8 cellular contexts compared by ENCODE assay signal in the genomic region with DNA sequence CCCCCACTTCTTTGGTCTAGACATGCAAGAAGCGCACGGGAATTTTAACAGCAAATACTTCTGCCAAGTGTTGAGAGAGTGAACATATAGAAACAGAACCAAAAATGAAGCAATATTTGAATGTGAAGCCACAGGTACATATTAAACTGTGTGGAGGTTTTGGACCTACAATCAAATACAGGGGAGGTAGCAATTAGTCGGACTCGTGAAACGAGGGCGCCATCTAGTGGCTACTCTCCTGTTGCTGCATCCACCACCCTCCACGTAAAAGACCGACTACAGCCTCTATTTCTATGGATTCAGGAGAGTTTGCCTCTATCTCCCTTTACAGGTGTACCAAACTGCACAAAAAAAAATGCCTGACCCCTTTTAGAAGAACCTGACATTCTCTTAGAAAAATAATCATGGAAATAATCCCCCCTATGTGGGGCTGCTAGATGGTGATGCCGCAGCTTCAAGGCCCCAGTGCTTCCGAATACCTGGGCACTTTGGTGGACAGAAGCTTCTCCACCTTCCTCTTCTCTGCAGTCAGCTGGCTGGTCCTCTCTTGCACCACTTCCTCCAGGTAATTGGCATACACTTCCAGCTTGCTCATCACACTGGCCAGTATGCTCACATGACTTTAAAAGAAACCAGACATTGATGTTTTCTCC. TPM values are rescaled to one million over a fixed set of nuclear protein-coding genes. Genes with fewer than 3 reads are reported as not detected.
DNase-seq lines count a peak whose midpoint lies in the region; ATAC-seq and TF ChIP-seq lines count a peak whose summit lies in the region.

No MANE protein-coding gene starts in this region.

- no peak overlapping the region for H3K4me3 ChIP-seq in lower lobe of right lung

- no peaks in the 10 kb centered on the region for H3K27me3 ChIP-seq in lower lobe of right lung (ENCODE audit: low read depth)

- DNase-seq in SIG-M5 treated with dmso at 0.1 percent for 504 hours (lab: John Stamatoyannopoulos, UW; ENCODE audit: unreplicated experiment) (peak; percentile 32), SIG-M5 (lab: John Stamatoyannopoulos, UW) (no peak), NCI-H2227 treated with DMSO at 0.1 percent for 48 hours (lab: John Stamatoyannopoulos, UW) (peak; percentile 18), dermis microvascular lymphatic vessel endothelial cell (ENCODE audit: low read depth in 2 of 2) (peak; percentile 67 to 87), lower lobe of right lung (peak; percentile 80)
- peak; percentile 50 to 68 for DNase-seq in activated CD4-positive, alpha-beta T cell treated with anti-CD3 and anti-CD28 coated beads, Interleukin-2, amount 50 U/mL, for 24 hours (ENCODE audit: low read depth in 1 of 2, low spot score in 1 of 2)
- peak; percentile 34 for DNase-seq in stimulated activated CD8-positive, alpha-beta memory T cell treated with anti-CD3 and anti-CD28 coated beads, Interleukin-12 subunit alpha, Interleukin-12 subunit beta, amount 100 ng/mL, for 24 hours (ENCODE audit: extremely low read depth)

- intact Hi-C loops in lower lobe of right lung (cut with DNase I) = no loop called here

- no peak overlapping the region for H3K27ac ChIP-seq in lower lobe of right lung

- ATAC-seq in HG02981 (IDR thresholded peaks at IDR 0.05; ENCODE audit: unreplicated experiment) (peak; percentile 84), lower lobe of right lung (peak; percentile 83 to 92)

- H3K9me3 ChIP-seq in lower lobe of right lung = no peaks in the 10 kb centered on the region

- no peaks in the 10 kb centered on the region for H3K36me3 ChIP-seq in lower lobe of right lung

- H3K4me1 ChIP-seq in lower lobe of right lung = no peaks in the 10 kb centered on the region

- TF ChIP-seq CTCF in lower lobe of right lung (IDR thresholded peaks at IDR 0.05) = peak; percentile 90

RNA-seq across cellular contexts. Expression of a gene that starts 31.7 kb away (rescaled TPM):
- total RNA-seq in dermis microvascular lymphatic vessel endothelial cell (not detected in 2 replicates), lower lobe of right lung (not detected)

RNA-seq across cellular contexts. Expression of a gene that starts 59.0 kb away (rescaled TPM):
- total RNA-seq in dermis microvascular lymphatic vessel endothelial cell (34.4 and 59.9 TPM in 2 replicates), lower lobe of right lung (81.1 TPM)
